Comparison of ENCODE assay signal across 24 cellular contexts in the genomic region with DNA sequence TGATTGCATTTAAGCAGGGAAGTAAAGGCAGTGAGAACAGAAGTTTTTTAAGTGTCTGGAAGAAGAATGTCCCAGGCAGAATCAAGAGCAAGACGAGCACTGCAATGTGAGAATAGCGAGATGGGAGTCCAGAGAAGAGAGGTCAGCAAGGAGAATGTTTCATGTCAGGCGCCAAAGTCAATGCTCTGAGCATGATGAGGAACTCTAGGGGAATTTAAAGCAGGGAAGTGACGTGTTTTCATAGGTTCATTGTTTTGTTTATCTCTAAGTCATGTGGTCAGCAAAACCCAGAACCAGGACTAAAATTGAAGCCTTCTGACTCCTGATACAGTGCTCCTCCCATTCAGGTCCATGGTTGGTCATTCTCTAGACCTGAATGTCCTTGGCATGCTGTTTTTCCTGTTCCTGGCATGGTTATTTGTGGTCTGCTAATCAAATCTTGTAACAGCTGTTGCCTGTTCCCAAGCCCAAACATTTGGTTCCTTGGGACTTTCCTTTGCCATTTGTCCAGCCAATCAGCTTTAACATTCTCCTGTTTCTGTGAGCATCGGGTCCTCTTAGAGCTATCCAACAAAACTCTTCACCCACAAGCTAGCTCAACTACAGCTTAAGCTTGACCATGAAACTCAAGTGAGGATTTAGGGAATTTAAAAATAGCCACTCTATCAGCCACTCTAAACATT. TPM values are rescaled to one million over a fixed set of nuclear protein-coding genes. Genes with fewer than 3 reads are reported as not detected.
DNase-seq lines count a peak whose midpoint lies in the region; ATAC-seq and TF ChIP-seq lines count a peak whose summit lies in the region.
"Had no signal": no experiment of that assay in that cellular context is flagged by ENCODE, and none has a peak within 500 bp of the region (broad histone marks: within the 10 kb centered on the region; RNA-seq: fewer than 3 reads in every experiment).

No MANE protein-coding gene starts in this region.

- no peak overlapping the region for H3K27ac Mint-ChIP-seq in activated naive CD8-positive, alpha-beta T cell treated with anti-CD3 and anti-CD28 coated beads for 36 hours
- H3K27ac Mint-ChIP-seq in stimulated activated memory B cell treated with anti-CD40 and anti-IgM and Interleukin-4, amounts not matched to agents 10 μg/mL and 1 μg/mL and 100 μg/mL, for 72 hours = no peak overlapping the region
- H3K27ac Mint-ChIP-seq: activated CD4-positive, alpha-beta T cell treated with anti-CD3 and anti-CD28 coated beads, Interleukin-2, amount 10 ng/mL, durations not matched to agents 24 days and 14 days; activated CD8-positive, alpha-beta memory T cell treated with anti-CD3 and anti-CD28 coated beads, Interleukin-2, amount 10 ng/mL, durations not matched to agents 7 days and 5 days; activated naive CD8-positive, alpha-beta T cell treated with anti-CD3 and anti-CD28 coated beads, Interleukin-2, amount 10 ng/mL, durations not matched to agents 7 days and 5 days; activated T-helper 1 cell treated with anti-CD3 and anti-CD28 coated beads, Interleukin-12 subunit alpha, Interleukin-12 subunit beta, Interleukin-2, Interleukin-4 antibody, amounts not matched to agents 30 ng/mL and 10 ng/mL and 1 ng/mL, durations not matched to agents 14 hours and 24 hours and 36 hours; CD4-positive, alpha-beta T cell; natural killer cell had no signal

- H3K9me3 Mint-ChIP-seq in activated naive CD8-positive, alpha-beta T cell treated with anti-CD3 and anti-CD28 coated beads for 36 hours = no peaks in the 10 kb centered on the region
- H3K9me3 Mint-ChIP-seq in stimulated activated memory B cell treated with anti-CD40 and anti-IgM and Interleukin-4, amounts not matched to agents 10 μg/mL and 1 μg/mL and 100 μg/mL, for 72 hours = no peaks in the 10 kb centered on the region
- H3K9me3 Mint-ChIP-seq: activated CD4-positive, alpha-beta T cell treated with anti-CD3 and anti-CD28 coated beads, Interleukin-2, amount 10 ng/mL, durations not matched to agents 24 days and 14 days; activated naive CD8-positive, alpha-beta T cell treated with anti-CD3 and anti-CD28 coated beads, Interleukin-2, amount 10 ng/mL, durations not matched to agents 7 days and 5 days; activated T-helper 1 cell treated with anti-CD3 and anti-CD28 coated beads, Interleukin-12 subunit alpha, Interleukin-12 subunit beta, Interleukin-2, Interleukin-4 antibody, amounts not matched to agents 30 ng/mL and 10 ng/mL and 1 ng/mL, durations not matched to agents 14 hours and 24 hours and 36 hours; CD4-positive, alpha-beta T cell; natural killer cell had no signal

- peaks cover 0 to 2% of the 10 kb centered on the region in 2 donors for H3K36me3 ChIP-seq in stomach smooth muscle (ENCODE audit: control insufficient read depth in 2 of 2, insufficient read depth in 2 of 2, low read length in 2 of 2)
- H3K36me3 ChIP-seq: breast epithelium, right lobe of liver had no signal

- peaks cover 0 to 3% of the 10 kb centered on the region in 2 donors for H3K9me3 ChIP-seq in stomach smooth muscle (ENCODE audit: control insufficient read depth in 2 of 2, low read length in 2 of 2)
- H3K9me3 ChIP-seq: breast epithelium, right lobe of liver had no signal

- H3K4me1 ChIP-seq in stomach smooth muscle (ENCODE audit: control insufficient read depth, insufficient read depth, low read length) = peaks cover 14% of the 10 kb centered on the region
- H3K4me1 ChIP-seq: breast epithelium, right lobe of liver had no signal

- TF ChIP-seq CTCF in coronary artery (IDR thresholded peaks at IDR 0.05) = no peak

- H3K27me3 ChIP-seq in stomach smooth muscle (ENCODE audit: control insufficient read depth in 1 of 2, insufficient read depth in 2 of 2, low read length in 2 of 2) = peaks cover 0 to 3% of the 10 kb centered on the region in 2 donors
- H3K27me3 ChIP-seq: right lobe of liver had no signal

- H3K27ac ChIP-seq in coronary artery (peak overlapping the region; percentile 15 to 66), stomach smooth muscle (ENCODE audit: low read length) (peak overlapping the region; percentile 31)
- H3K27ac ChIP-seq: breast epithelium, epithelial cell of prostate, right lobe of liver had no signal

- peak; percentile 46 for DNase-seq in astrocyte of the hippocampus (ENCODE audit: low read depth, low spot score)
- no peak for DNase-seq in coronary artery (ENCODE audit: low spot score)
- peak; percentile 4 for DNase-seq in kidney tubule cell (ENCODE audit: low spot score)
- no peak for DNase-seq in activated naive CD8-positive, alpha-beta T cell treated with anti-CD3 and anti-CD28 coated beads for 36 hours
- DNase-seq: activated CD4-positive, alpha-beta T cell treated with anti-CD3 and anti-CD28 coated beads, Interleukin-2, amount 10 ng/mL, durations not matched to agents 24 days and 14 days; activated CD8-positive, alpha-beta memory T cell treated with anti-CD3 and anti-CD28 coated beads, Interleukin-2, amount 10 ng/mL, durations not matched to agents 7 days and 5 days; activated naive CD8-positive, alpha-beta T cell treated with anti-CD3 and anti-CD28 coated beads, Interleukin-2, amount 10 ng/mL, durations not matched to agents 7 days and 5 days; CD4-positive, alpha-beta T cell; DMS79; foreskin melanocyte; KBM-7; mesenchymal stem cell; natural killer cell; NCI-H146; NCI-H510A; right lobe of liver; T-helper 2 cell had no signal

- H3K36me3 Mint-ChIP-seq in activated naive CD8-positive, alpha-beta T cell treated with anti-CD3 and anti-CD28 coated beads for 36 hours = no peaks in the 10 kb centered on the region
- H3K36me3 Mint-ChIP-seq in stimulated activated memory B cell treated with anti-CD40 and anti-IgM and Interleukin-4, amounts not matched to agents 10 μg/mL and 1 μg/mL and 100 μg/mL, for 72 hours = no peaks in the 10 kb centered on the region
- H3K36me3 Mint-ChIP-seq: activated CD8-positive, alpha-beta memory T cell treated with anti-CD3 and anti-CD28 coated beads, Interleukin-2, amount 10 ng/mL, durations not matched to agents 7 days and 5 days; activated naive CD8-positive, alpha-beta T cell treated with anti-CD3 and anti-CD28 coated beads, Interleukin-2, amount 10 ng/mL, durations not matched to agents 7 days and 5 days; natural killer cell had no signal

- H3K27me3 Mint-ChIP-seq in activated naive CD8-positive, alpha-beta T cell treated with anti-CD3 and anti-CD28 coated beads for 36 hours = peaks cover 3% of the 10 kb centered on the region
- no peaks in the 10 kb centered on the region for H3K27me3 Mint-ChIP-seq in stimulated activated memory B cell treated with anti-CD40 and anti-IgM and Interleukin-4, amounts not matched to agents 10 μg/mL and 1 μg/mL and 100 μg/mL, for 72 hours
- H3K27me3 Mint-ChIP-seq: activated CD4-positive, alpha-beta T cell treated with anti-CD3 and anti-CD28 coated beads, Interleukin-2, amount 10 ng/mL, durations not matched to agents 24 days and 14 days had no signal

- no peak overlapping the region for H3K9ac ChIP-seq in stomach smooth muscle (ENCODE audit: low read length in 2 of 2)

- H3K4me3 Mint-ChIP-seq in activated naive CD8-positive, alpha-beta T cell treated with anti-CD3 and anti-CD28 coated beads for 36 hours = no peak overlapping the region
- no peak overlapping the region for H3K4me3 Mint-ChIP-seq in stimulated activated memory B cell treated with anti-CD40 and anti-IgM and Interleukin-4, amounts not matched to agents 10 μg/mL and 1 μg/mL and 100 μg/mL, for 72 hours
- H3K4me3 Mint-ChIP-seq: activated CD4-positive, alpha-beta T cell treated with anti-CD3 and anti-CD28 coated beads, Interleukin-2, amount 10 ng/mL, durations not matched to agents 24 days and 14 days; activated CD8-positive, alpha-beta memory T cell treated with anti-CD3 and anti-CD28 coated beads, Interleukin-2, amount 10 ng/mL, durations not matched to agents 7 days and 5 days; activated naive CD8-positive, alpha-beta T cell treated with anti-CD3 and anti-CD28 coated beads, Interleukin-2, amount 10 ng/mL, durations not matched to agents 7 days and 5 days; activated T-helper 1 cell treated with anti-CD3 and anti-CD28 coated beads, Interleukin-12 subunit alpha, Interleukin-12 subunit beta, Interleukin-2, Interleukin-4 antibody, amounts not matched to agents 30 ng/mL and 10 ng/mL and 1 ng/mL, durations not matched to agents 14 hours and 24 hours and 36 hours; CD4-positive, alpha-beta T cell; natural killer cell had no signal

- no peak overlapping the region for H3K4me3 ChIP-seq in coronary artery
- no peak overlapping the region for H3K4me3 ChIP-seq in stomach smooth muscle (ENCODE audit: low read length in 2 of 2)
- H3K4me3 ChIP-seq: breast epithelium, right lobe of liver had no signal

- no peaks in the 10 kb centered on the region for H3K4me1 Mint-ChIP-seq in activated naive CD8-positive, alpha-beta T cell treated with anti-CD3 and anti-CD28 coated beads for 36 hours
- no peaks in the 10 kb centered on the region for H3K4me1 Mint-ChIP-seq in stimulated activated memory B cell treated with anti-CD40 and anti-IgM and Interleukin-4, amounts not matched to agents 10 μg/mL and 1 μg/mL and 100 μg/mL, for 72 hours
- H3K4me1 Mint-ChIP-seq: activated CD4-positive, alpha-beta T cell treated with anti-CD3 and anti-CD28 coated beads, Interleukin-2, amount 10 ng/mL, durations not matched to agents 24 days and 14 days; activated CD8-positive, alpha-beta memory T cell treated with anti-CD3 and anti-CD28 coated beads, Interleukin-2, amount 10 ng/mL, durations not matched to agents 7 days and 5 days; activated naive CD8-positive, alpha-beta T cell treated with anti-CD3 and anti-CD28 coated beads, Interleukin-2, amount 10 ng/mL, durations not matched to agents 7 days and 5 days; natural killer cell had no signal

- no peak for ATAC-seq in stimulated activated memory B cell treated with anti-CD40 and anti-IgM and Interleukin-4, amounts not matched to agents 10 μg/mL and 1 μg/mL and 100 μg/mL, for 72 hours
- no peak for ATAC-seq in GM19455 (IDR thresholded peaks at IDR 0.05; ENCODE audit: unreplicated experiment)
- ATAC-seq: activated CD8-positive, alpha-beta memory T cell treated with anti-CD3 and anti-CD28 coated beads, Interleukin-2, amount 10 ng/mL, durations not matched to agents 7 days and 5 days; natural killer cell; right lobe of liver had no signal

RNA-seq across cellular contexts. Expression of gene PTCHD1, which starts 37.7 kb away (rescaled TPM):
- not detected for total RNA-seq in activated naive CD8-positive, alpha-beta T cell treated with anti-CD3 and anti-CD28 coated beads for 36 hours
- total RNA-seq: activated CD4-positive, alpha-beta T cell treated with anti-CD3 and anti-CD28 coated beads, Interleukin-2, amount 10 ng/mL, durations not matched to agents 24 days and 14 days; activated CD8-positive, alpha-beta memory T cell treated with anti-CD3 and anti-CD28 coated beads, Interleukin-2, amount 10 ng/mL, durations not matched to agents 7 days and 5 days; activated naive CD8-positive, alpha-beta T cell treated with anti-CD3 and anti-CD28 coated beads, Interleukin-2, amount 10 ng/mL, durations not matched to agents 7 days and 5 days; activated T-helper 1 cell treated with anti-CD3 and anti-CD28 coated beads, Interleukin-12 subunit alpha, Interleukin-12 subunit beta, Interleukin-2, Interleukin-4 antibody, amounts not matched to agents 30 ng/mL and 10 ng/mL and 1 ng/mL, durations not matched to agents 14 hours and 24 hours and 36 hours; CD4-positive, alpha-beta T cell; natural killer cell; osteoblast had no signal

Comparison
In these comparisons a context has a peak if more than half of its experiments do, and no peak if none do; other contexts are left out.
1. DNase-seq: peak in astrocyte of the hippocampus (single experiment) and kidney tubule cell (single experiment); none in coronary artery (single experiment) and activated naive CD8-positive, alpha-beta T cell treated with anti-CD3 and anti-CD28 coated beads for 36 hours (single experiment).